Comparison of ENCODE assay signal across 15 cellular contexts in genomic region chr1:14738235-14738634, GRCh38.
DNase-seq lines count a peak whose midpoint lies in the region; ATAC-seq and TF ChIP-seq lines count a peak whose summit lies in the region.
"Had no signal": no experiment of that assay in that cellular context is flagged by ENCODE, and none has a peak within 500 bp of the region (broad histone marks: within the 10 kb centered on the region; RNA-seq: fewer than 3 reads in every experiment).

No MANE protein-coding gene starts in this region.

- DNase-seq in NCI-H1105 treated with DMSO at 0.1 percent for 48 hours (lab: John Stamatoyannopoulos, UW) = peak; percentile 97
- DNase-seq in NCI-H345 treated with DMSO at 0.1 percent for 48 hours (lab: John Stamatoyannopoulos, UW; ENCODE audit: unreplicated experiment) = peak; percentile 67
- peak; percentile 39 for DNase-seq in astrocyte of the cerebellum (ENCODE audit: low read depth)
- peak; percentile 41 for DNase-seq in renal cortical epithelial cell (ENCODE audit: low read depth)
- no peak for DNase-seq in COLO829 (ENCODE audit: low spot score)
- DNase-seq in T-helper 1 cell = no peak
- DNase-seq: activated gamma-delta T cell; body of pancreas; C1 segment of cervical spinal cord; heart left ventricle; stimulated activated CD4-positive, alpha-beta T cell treated with anti-CD3 and anti-CD28 coated beads, Interleukin-4, amount 100 ng/mL, for 4 hours; T-helper 17 cell; thyroid gland had no signal

- no peak for TF ChIP-seq CTCF in astrocyte of the cerebellum (IDR thresholded peaks at IDR 0.05; ENCODE audit: low read depth, low read length, missing control alignments)

- no peak overlapping the region for H3K4me3 ChIP-seq in astrocyte of the cerebellum (ENCODE audit: low read depth, low read length)
- H3K4me3 ChIP-seq: body of pancreas, esophagus muscularis mucosa, heart left ventricle, thyroid gland had no signal

- in situ Hi-C loops in astrocyte of the cerebellum (cut with HindIII; ENCODE audit: low sequenced_read_pairs) = no loop called here

- no peak for ATAC-seq in GM19023 (IDR thresholded peaks at IDR 0.05; ENCODE audit: unreplicated experiment)
- ATAC-seq: body of pancreas, heart left ventricle, T-helper 17 cell had no signal

Comparison
In these comparisons a context has a peak if more than half of its experiments do, and no peak if none do; other contexts are left out.
1. DNase-seq: peak in NCI-H1105 treated with DMSO at 0.1 percent for 48 hours (single experiment), NCI-H345 treated with DMSO at 0.1 percent for 48 hours (single experiment), astrocyte of the cerebellum (single experiment) and renal cortical epithelial cell (single experiment); none in COLO829 (single experiment) and T-helper 1 cell (0 of 5).